In the genomic region with DNA sequence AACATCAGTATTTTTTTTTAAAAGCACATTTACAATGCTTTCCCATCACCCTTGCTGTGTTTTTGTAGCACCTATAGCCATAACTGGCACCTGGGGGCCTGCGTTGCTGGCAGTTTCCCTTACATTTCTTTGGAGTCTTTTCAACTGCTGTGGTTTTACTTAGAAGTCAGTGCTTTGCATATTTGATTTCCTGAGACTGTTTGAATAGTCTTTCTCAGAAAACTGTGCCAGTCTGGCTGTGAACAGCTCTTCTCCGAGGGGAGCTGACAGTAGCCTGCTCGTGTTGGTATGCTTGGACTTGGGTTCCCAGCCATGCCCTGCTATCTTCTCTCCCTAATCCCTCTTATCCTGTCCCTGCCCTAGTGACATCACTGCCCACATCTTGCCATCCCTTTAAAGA, we compare ENCODE assay signal across 8 cellular contexts.
A peak's percentile ranks its signal among the peaks of the same experiment; 100 is the strongest.
DNase-seq lines count a peak whose midpoint lies in the region; ATAC-seq, FAIRE-seq and TF ChIP-seq lines count a peak whose summit lies in the region.

No MANE protein-coding gene starts in this region.

- no peaks in the 10 kb centered on the region for H3K79me2 ChIP-seq in GM12878 (ENCODE audit: control insufficient read depth, insufficient read depth, low read length)

- H3K4me2 ChIP-seq in GM12878 (ENCODE audit: control insufficient read depth, insufficient read depth): no peak overlapping the region

- H3K4me3 Mint-ChIP-seq in T-cell: peak overlapping the region; percentile 72 to 74 (median 73)
- peak overlapping the region; percentile 37 to 78 for H3K4me3 Mint-ChIP-seq in stimulated activated naive B cell treated with anti-CD40 and anti-IgM and Interleukin-4, amounts not matched to agents 10 μg/mL and 1 μg/mL and 100 μg/mL, for 72 hours

- peaks cover 0 to 1% of the 10 kb centered on the region in 2 experiments; a peak in 2 of 4 replicates for H3K36me3 ChIP-seq in GM12878 (ENCODE audit: control insufficient read depth in 2 of 2, insufficient read depth in 2 of 2, low read length in 1 of 2)
- no peaks in the 10 kb centered on the region for H3K36me3 ChIP-seq in thyroid gland

- H3K4me1 ChIP-seq in GM12878 (ENCODE audit: control insufficient read depth, insufficient read depth, low read length) (peaks cover 7% of the 10 kb centered on the region), thyroid gland (no peaks in the 10 kb centered on the region)

- H3K36me3 Mint-ChIP-seq in T-cell: peaks cover 19% of the 10 kb centered on the region
- H3K36me3 Mint-ChIP-seq in stimulated activated naive B cell treated with anti-CD40 and anti-IgM and Interleukin-4, amounts not matched to agents 10 μg/mL and 1 μg/mL and 100 μg/mL, for 72 hours: no peaks in the 10 kb centered on the region

- BruUV-seq in GM12878 (replicated peaks; lab: Mats Ljungman, UMichigan): TSS peak; percentile 51

- H3K9me3 ChIP-seq in GM12878 (replicated peaks; ENCODE audit: control insufficient read depth, insufficient read depth, low read length): no peaks in the 10 kb centered on the region
- no peaks in the 10 kb centered on the region for H3K9me3 ChIP-seq in thyroid gland

- in situ Hi-C loops in GM12878 (cut with MboI): no loop called here

- H3K9me3 Mint-ChIP-seq in T-cell: no peaks in the 10 kb centered on the region
- no peaks in the 10 kb centered on the region for H3K9me3 Mint-ChIP-seq in stimulated activated naive B cell treated with anti-CD40 and anti-IgM and Interleukin-4, amounts not matched to agents 10 μg/mL and 1 μg/mL and 100 μg/mL, for 72 hours

- H3K27ac ChIP-seq in GM12878 (ENCODE audit: control insufficient read depth, insufficient read depth) (no peak overlapping the region), thyroid gland (no peak overlapping the region)

- intact Hi-C loops in GM12878 (cut with micrococcal nuclease; ENCODE audit: unreplicated experiment) (no loop called here), thyroid gland (cut with DNase I) (no loop called here)

- H3K27me3 Mint-ChIP-seq in T-cell: no peaks in the 10 kb centered on the region
- peaks cover 7 to 11% of the 10 kb centered on the region in 2 donors for H3K27me3 Mint-ChIP-seq in stimulated activated naive B cell treated with anti-CD40 and anti-IgM and Interleukin-4, amounts not matched to agents 10 μg/mL and 1 μg/mL and 100 μg/mL, for 72 hours

- H3K9ac ChIP-seq in GM12878 (ENCODE audit: control insufficient read depth, insufficient read depth, low read length): no peak overlapping the region

- peak overlapping the region; percentile 98 for H3K27ac Mint-ChIP-seq in T-cell
- peak overlapping the region; percentile 11 for H3K27ac Mint-ChIP-seq in stimulated activated naive B cell treated with anti-CD40 and anti-IgM and Interleukin-4, amounts not matched to agents 10 μg/mL and 1 μg/mL and 100 μg/mL, for 72 hours

- TF ChIP-seq RAD21 in GM12878 (IDR thresholded peaks at IDR 0.05; ENCODE audit: insufficient read depth, low read depth, low read length): no peak

- SMC1A ChIA-PET in GM12878 (lab: Charles Lee; ENCODE audit: uncharacterized antibody, unreplicated experiment): interaction anchor here (0.6 to 0.8 kb wide), 3 partner anchors 114 to 132 kb away, joined by 3 to 4 read pairs (median 3); no protein-coding TSS in a partner anchor

- H2AFZ ChIP-seq in GM12878 (ENCODE audit: control insufficient read depth, low read depth, low read length): peak overlapping the region; percentile 61; the same call in 1 of the 2 replicates

- TF ChIP-seq POLR2A in GM12878 (IDR thresholded peaks at IDR 0.05; ENCODE audit: low read depth, low read length) (no peak), thyroid gland (IDR thresholded peaks at IDR 0.05) (no peak)

- DNase-seq in CD1c-positive myeloid dendritic cell (ENCODE audit: extremely low spot score) (peak; percentile 33), H4 (ENCODE audit: low spot score) (peak; percentile 64), T-cell (peak in 33 of 34 experiments; percentile 20 to 70 (median 48)), GM12878 (ENCODE audit: low read depth, low spot score) (peak; percentile 11), thyroid gland (no peak), NCI-H524 (lab: John Stamatoyannopoulos, UW) (no peak), inferior parietal cortex (ENCODE audit: extremely low spot score) (no peak)
- DNase-seq in stimulated activated naive B cell treated with anti-CD40 and anti-IgM and Interleukin-4, amounts not matched to agents 10 μg/mL and 1 μg/mL and 100 μg/mL, for 72 hours: peak; percentile 9

- POLR2A ChIA-PET in T-cell (lab: Charles Lee) (interaction anchor here (0.9 to 1.4 kb wide), 3 partner anchors 38 to 130 kb away, joined by 3 to 5 read pairs (median 3); no protein-coding TSS in a partner anchor), GM12878 (lab: Charles Lee) (no interaction called here)

- RAD21 ChIA-PET in GM12878 (lab: Charles Lee; ENCODE audit: unreplicated experiment): interaction anchor here (2.2 kb wide), 1 partner anchor 133 kb away, joined by 9 read pairs; no protein-coding TSS in a partner anchor

- H4K20me1 ChIP-seq in GM12878 (ENCODE audit: control insufficient read depth, insufficient read depth): no peaks in the 10 kb centered on the region

- peaks cover 62 to 67% (median 65%) of the 10 kb centered on the region in 3 donors for H3K4me1 Mint-ChIP-seq in T-cell
- peaks cover 7 to 12% of the 10 kb centered on the region in 2 donors for H3K4me1 Mint-ChIP-seq in stimulated activated naive B cell treated with anti-CD40 and anti-IgM and Interleukin-4, amounts not matched to agents 10 μg/mL and 1 μg/mL and 100 μg/mL, for 72 hours

- ATAC-seq in T-cell (replicated peaks in 1 of 4): peak; percentile 87 to 93 (median 89)
- peak; percentile 65 for ATAC-seq in GM12878
- ATAC-seq in stimulated activated naive B cell treated with anti-CD40 and anti-IgM and Interleukin-4, amounts not matched to agents 10 μg/mL and 1 μg/mL and 100 μg/mL, for 72 hours (replicated peaks): peak; percentile 91 to 92

- FAIRE-seq in GM12878 (lab: Jason Lieb, UNC): no peak

- no peaks in the 10 kb centered on the region for H3K27me3 ChIP-seq in GM12878 (replicated peaks in 1 of 2; ENCODE audit: control insufficient read depth in 2 of 2, insufficient read depth in 2 of 2, low read length in 1 of 2)
- H3K27me3 ChIP-seq in thyroid gland: no peaks in the 10 kb centered on the region

- 0% methylated on average over 3 of the region's 3 CpGs for WGBS in GM12878 (ENCODE audit: insufficient coverage, insufficient replicate concordance, low lambda C conversion rate, missing lambda C conversion rate)
- WGBS in thyroid gland, 2 donors: 25 to 29% methylated on average over 3 of the region's 3 CpGs

- TF ChIP-seq EP300 in GM12878 (IDR thresholded peaks at IDR 0.05; ENCODE audit: borderline replicate concordance in 1 of 2, control insufficient read depth in 1 of 2, low read depth in 2 of 2, low read length in 2 of 2): no peak

- no peak overlapping the region for H3K4me3 ChIP-seq in GM12878
- H3K4me3 ChIP-seq in thyroid gland (replicated peaks in 1 of 3): no peak overlapping the region

- TF ChIP-seq CTCF in GM12878 (IDR thresholded peaks at IDR 0.05 in 2 of 3, conservative IDR thresholded peaks at IDR 0.05 in 1 of 3; ENCODE audit: control insufficient read depth in 2 of 3, extremely low read depth in 1 of 3, insufficient read depth in 1 of 3, low read depth in 3 of 3, low read length in 3 of 3): no peak
- TF ChIP-seq CTCF in thyroid gland (IDR thresholded peaks at IDR 0.05): no peak

- CTCF ChIA-PET in T-cell (lab: Charles Lee): interaction anchor here (0.5 to 2.7 kb wide), 6 partner anchors 12 to 647 kb away, joined by 3 to 11 read pairs (median 5); no protein-coding TSS in a partner anchor
- CTCF ChIA-PET in GM12878 (lab: Yijun Ruan, JAX): interaction anchor here (0.7 to 2.5 kb wide), 7 partner anchors 7 to 406 kb away, joined by 3 to 9 read pairs (median 3); no protein-coding TSS in a partner anchor

TF ChIP-seq in GM12878, 131 proteins besides CTCF, POLR2A, EP300 and RAD21:
- TF ChIP-seq CREB1 (IDR thresholded peaks at IDR 0.05; ENCODE audit: low read depth): no peak
- TF ChIP-seq, protein P1, sequence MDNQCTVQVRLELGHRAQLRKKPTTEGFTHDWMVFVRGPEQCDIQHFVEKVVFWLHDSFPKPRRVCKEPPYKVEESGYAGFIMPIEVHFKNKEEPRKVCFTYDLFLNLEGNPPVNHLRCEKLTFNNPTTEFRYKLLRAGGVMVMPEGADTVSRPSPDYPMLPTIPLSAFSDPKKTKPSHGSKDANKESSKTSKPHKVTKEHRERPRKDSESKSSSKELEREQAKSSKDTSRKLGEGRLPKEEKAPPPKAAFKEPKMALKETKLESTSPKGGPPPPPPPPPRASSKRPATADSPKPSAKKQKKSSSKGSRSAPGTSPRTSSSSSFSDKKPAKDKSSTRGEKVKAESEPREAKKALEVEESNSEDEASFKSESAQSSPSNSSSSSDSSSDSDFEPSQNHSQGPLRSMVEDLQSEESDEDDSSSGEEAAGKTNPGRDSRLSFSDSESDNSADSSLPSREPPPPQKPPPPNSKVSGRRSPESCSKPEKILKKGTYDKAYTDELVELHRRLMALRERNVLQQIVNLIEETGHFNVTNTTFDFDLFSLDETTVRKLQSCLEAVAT (IDR thresholded peaks at IDR 0.05): no peak
- no peak for TF ChIP-seq SUPT20H (IDR thresholded peaks at IDR 0.05; ENCODE audit: borderline replicate concordance, control insufficient read depth, low read depth, low read length)
- TF ChIP-seq POU2F2 (IDR thresholded peaks at IDR 0.05; ENCODE audit: borderline replicate concordance, low read depth, low read length): 0 out of 3 replicates have a peak, but pooled peaks have one; percentile 58
- no peak for TF ChIP-seq KDM1A (IDR thresholded peaks at IDR 0.05; ENCODE audit: borderline replicate concordance)

Comparison
In these comparisons a context has a peak if more than half of its experiments do, and no peak if none do; other contexts are left out.
1. DNase-seq: peak in CD1c-positive myeloid dendritic cell (single experiment), H4 (single experiment), T-cell (33 of 34), GM12878 (single experiment) and stimulated activated naive B cell treated with anti-CD40 and anti-IgM and Interleukin-4, amounts not matched to agents 10 μg/mL and 1 μg/mL and 100 μg/mL, for 72 hours (single experiment); none in thyroid gland (0 of 2), NCI-H524 (0 of 2) and inferior parietal cortex (single experiment).
2. Peak in every context shown above with its lines, with median percentiles within 50 percentile points of each other: ATAC-seq.